Comparison of ENCODE assay signal across 8 cellular contexts in the genomic region with DNA sequence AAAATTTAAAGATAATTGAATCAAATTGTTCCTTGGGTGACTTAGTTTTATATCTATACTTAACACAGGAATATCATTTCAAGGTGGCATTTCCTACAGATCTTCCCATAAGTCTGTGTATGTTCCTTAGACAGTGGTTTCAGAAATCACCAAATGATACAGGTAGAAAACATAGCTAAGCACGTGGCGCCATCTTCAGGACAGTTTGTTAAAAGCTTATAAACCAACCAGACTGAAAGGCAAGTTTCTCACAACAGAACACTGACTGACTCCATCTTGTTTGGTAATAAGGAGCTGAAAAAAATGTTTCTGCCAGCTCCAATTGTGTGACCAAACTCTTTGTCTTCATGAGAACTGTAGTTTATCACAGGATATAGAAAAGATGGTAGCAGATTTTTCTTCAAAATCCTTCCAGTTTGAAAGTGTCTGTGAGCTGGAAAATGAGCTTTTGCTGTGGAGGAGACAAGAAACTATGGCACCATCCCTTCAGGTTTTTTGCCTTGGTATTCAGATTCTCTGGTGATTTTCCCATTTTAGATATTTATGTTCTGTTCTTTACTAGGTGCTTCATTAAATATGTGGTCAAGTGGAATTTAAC. TPM values are rescaled to one million over a fixed set of nuclear protein-coding genes. Genes with fewer than 3 reads are reported as not detected.
DNase-seq lines count a peak whose midpoint lies in the region; ATAC-seq and TF ChIP-seq lines count a peak whose summit lies in the region.

No MANE protein-coding gene starts in this region.

- H3K4me3 ChIP-seq in neural progenitor cell: no peak overlapping the region

- H3K9ac ChIP-seq in neural progenitor cell: no peak overlapping the region

- H3K36me3 Mint-ChIP-seq in neural progenitor cell: no peaks in the 10 kb centered on the region

- H3K27me3 Mint-ChIP-seq in neural progenitor cell (ENCODE audit: insufficient read depth, low read depth): peaks cover 2% of the 10 kb centered on the region

- no peak overlapping the region for H3K4me2 ChIP-seq in neural progenitor cell

- no peaks in the 10 kb centered on the region for H3K9me3 Mint-ChIP-seq in neural progenitor cell

- H3F3A ChIP-seq in neural progenitor cell (ENCODE audit: low read depth): no peaks in the 10 kb centered on the region

- peak overlapping the region; percentile 89 for H2AFZ ChIP-seq in neural progenitor cell (replicated peaks)

- no peak overlapping the region for H3K27ac Mint-ChIP-seq in neural progenitor cell

- H3K9me3 ChIP-seq in neural progenitor cell (ENCODE audit: low read depth): no peaks in the 10 kb centered on the region

- H3K27me3 ChIP-seq in neural progenitor cell: no peaks in the 10 kb centered on the region

- H4K20me1 ChIP-seq in neural progenitor cell (ENCODE audit: low read depth): no peaks in the 10 kb centered on the region

- H3K79me2 ChIP-seq in neural progenitor cell (ENCODE audit: low read depth): no peaks in the 10 kb centered on the region

- peak; percentile 85 for TF ChIP-seq CTCF in neural progenitor cell (IDR thresholded peaks at IDR 0.05)

- H3K27ac ChIP-seq in neural progenitor cell: no peak overlapping the region

- H3K4me3 Mint-ChIP-seq in neural progenitor cell: no peak overlapping the region

- DNase-seq in DMS153 treated with DMSO at 0.1 percent for 48 hours (lab: John Stamatoyannopoulos, UW; ENCODE audit: unreplicated experiment) (peak; percentile 78), Kasumi-1 (lab: John Stamatoyannopoulos, UW) (peak; percentile 95 to 98), OCI-M2 (lab: John Stamatoyannopoulos, UW; ENCODE audit: unreplicated experiment) (peak; percentile 85), fibroblast of gingiva (ENCODE audit: low read depth) (peak; percentile 70), neural progenitor cell (ENCODE audit: low spot score) (peak; percentile 87), superior temporal gyrus (ENCODE audit: extremely low spot score) (peak; percentile 97)
- DNase-seq in activated T-cell treated with anti-CD3 and anti-CD28 coated beads, Interleukin-2, amount 50 U/mL, for 1 hour: peak; percentile 46

- no peaks in the 10 kb centered on the region for H3K36me3 ChIP-seq in neural progenitor cell

- no peaks in the 10 kb centered on the region for H3K4me1 ChIP-seq in neural progenitor cell

- H3K4me1 Mint-ChIP-seq in neural progenitor cell: no peaks in the 10 kb centered on the region

- ATAC-seq in GM21723 (IDR thresholded peaks at IDR 0.05; ENCODE audit: unreplicated experiment): peak; percentile 91

RNA-seq across cellular contexts. Expression of a gene that starts 34.8 kb away (rescaled TPM):
- not detected in 2 replicates for total RNA-seq in neural progenitor cell (ENCODE audit: low replicate concordance)

RNA-seq across cellular contexts. Expression of a gene that starts 58.2 kb away (rescaled TPM):
- total RNA-seq in neural progenitor cell (ENCODE audit: low replicate concordance): 0.25 TPM in 1 of 2 replicates, not detected in the other

Comparison
In these comparisons a context has a peak if more than half of its experiments do, and no peak if none do; other contexts are left out.
1. DNase-seq: peak in every context shown above with its lines; median percentile 97 in superior temporal gyrus; 96 in Kasumi-1; 87 in neural progenitor cell; 85 in OCI-M2; 78 in DMS153 treated with DMSO at 0.1 percent for 48 hours; 70 in fibroblast of gingiva; 46 in activated T-cell treated with anti-CD3 and anti-CD28 coated beads, Interleukin-2, amount 50 U/mL, for 1 hour.